In the genomic region with DNA sequence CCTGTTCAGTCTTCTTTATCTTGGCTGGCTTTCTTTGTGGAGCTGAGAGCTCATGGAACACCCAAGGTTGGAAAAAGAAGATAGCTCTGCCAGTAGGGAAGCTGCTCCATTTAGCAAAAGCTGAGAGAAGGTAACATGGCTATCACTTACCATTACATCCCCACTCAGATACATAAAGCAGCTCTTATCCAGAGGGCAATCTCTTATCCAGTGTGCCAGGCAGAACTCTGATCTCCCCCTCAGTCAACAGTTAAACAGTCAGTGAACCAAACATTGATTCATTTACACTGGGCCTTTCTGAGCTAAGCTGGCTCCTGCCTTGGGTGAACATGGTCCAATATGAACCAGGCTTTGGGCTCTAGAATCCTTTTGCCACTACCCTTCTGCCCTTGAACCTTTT, we compare ENCODE assay signal across 8 cellular contexts.
"Had no signal": no experiment of that assay in that cellular context is flagged by ENCODE, and none has a peak within 500 bp of the region (broad histone marks: within the 10 kb centered on the region; RNA-seq: fewer than 3 reads in every experiment).

No MANE protein-coding gene starts in this region.

- FAIRE-seq: H1, H54, HTR-8/SVneo had no signal

- H2AFZ ChIP-seq: GM23338 had no signal

- DNase-seq: H9, HCEC 1CT, IMR-90, KBM-7 had no signal

- H3K4me2 ChIP-seq: GM23338 had no signal

- H3K4me3 ChIP-seq: GM23338 had no signal

- ATAC-seq: GM23338 had no signal
